ENCODE assay signal across 1 cellular context in the genomic region with DNA sequence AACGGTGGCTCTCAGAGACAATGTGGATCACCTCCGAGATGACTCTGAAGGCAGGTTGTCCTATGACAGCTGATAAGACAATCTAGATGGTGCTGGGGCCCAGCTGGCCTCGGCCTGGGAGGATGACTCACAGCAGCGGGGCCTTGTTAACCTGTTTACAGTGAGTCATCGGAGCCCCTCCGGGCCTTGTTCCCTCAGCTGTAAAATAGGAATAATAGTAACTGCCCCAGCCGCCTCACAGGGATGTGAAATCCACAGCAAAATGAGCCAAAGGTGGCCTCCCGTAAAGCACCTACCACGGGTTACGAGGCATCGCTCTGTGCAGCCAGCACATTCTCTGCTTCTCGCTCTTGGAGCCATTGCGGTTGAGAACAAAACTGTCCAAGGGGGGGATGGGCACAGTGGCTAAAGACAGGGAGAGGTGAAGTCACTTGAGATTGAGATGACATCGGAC.
TF ChIP-seq lines count a peak whose summit lies in the region.

No MANE protein-coding gene starts in this region.

TF ChIP-seq in HepG2, 621 proteins besides CTCF, POLR2A, EP300 and RAD21 (continued from another document and continues in another):
- TF ChIP-seq CENPX (CRISPR knock-in tag; IDR thresholded peaks at IDR 0.05) = no peak
- TF ChIP-seq ZFY (CRISPR knock-in tag; IDR thresholded peaks at IDR 0.05) = peak; percentile 39; the same call in 1 of the 2 replicates
- 0 out of 2 replicates have a peak, but pooled peaks have one; percentile 37 for TF ChIP-seq PHF21A (CRISPR knock-in tag; IDR thresholded peaks at IDR 0.05)
- TF ChIP-seq MED1 (CRISPR knock-in tag; IDR thresholded peaks at IDR 0.05) = peak; percentile 31; the same call in 1 of the 2 replicates
- no peak for TF ChIP-seq MTA1 (CRISPR knock-in tag; IDR thresholded peaks at IDR 0.05; ENCODE audit: borderline replicate concordance)
- TF ChIP-seq GATAD2A (CRISPR knock-in tag; IDR thresholded peaks at IDR 0.05) = peak; percentile 58; the same call in 1 of the 2 replicates
- TF ChIP-seq NFIC (IDR thresholded peaks at IDR 0.05; ENCODE audit: low read length) = 0 out of 2 replicates have a peak, but pooled peaks have one; percentile 15
- peak; percentile 53; the same call in 1 of the 2 replicates for TF ChIP-seq SOX5 (CRISPR knock-in tag; IDR thresholded peaks at IDR 0.05; ENCODE audit: borderline replicate concordance)
- TF ChIP-seq FOXA1 (IDR thresholded peaks at IDR 0.05) = no peak
- TF ChIP-seq FOXA1 (CRISPR knock-in tag; IDR thresholded peaks at IDR 0.05) = peak; percentile 74
- peak; percentile 90 for TF ChIP-seq JUND (CRISPR knock-in tag; IDR thresholded peaks at IDR 0.05)
- 0 out of 2 replicates have a peak, but pooled peaks have one; percentile 40 for TF ChIP-seq ZNF670 (CRISPR knock-in tag; IDR thresholded peaks at IDR 0.05; ENCODE audit: borderline replicate concordance)
- TF ChIP-seq SYNCRIP (IDR thresholded peaks at IDR 0.05; ENCODE audit: insufficient read depth, low read depth, low read length) = no peak
- TF ChIP-seq, protein P1, sequence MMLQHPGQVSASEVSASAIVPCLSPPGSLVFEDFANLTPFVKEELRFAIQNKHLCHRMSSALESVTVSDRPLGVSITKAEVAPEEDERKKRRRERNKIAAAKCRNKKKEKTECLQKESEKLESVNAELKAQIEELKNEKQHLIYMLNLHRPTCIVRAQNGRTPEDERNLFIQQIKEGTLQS (CRISPR knock-in tag; IDR thresholded peaks at IDR 0.05) = peak; percentile 92
- TF ChIP-seq ATF4 (CRISPR knock-in tag; IDR thresholded peaks at IDR 0.05) = 0 out of 4 replicates have a peak, but pooled peaks of 1 of the 2 experiments have one; percentile 33
- TF ChIP-seq, protein P2, sequence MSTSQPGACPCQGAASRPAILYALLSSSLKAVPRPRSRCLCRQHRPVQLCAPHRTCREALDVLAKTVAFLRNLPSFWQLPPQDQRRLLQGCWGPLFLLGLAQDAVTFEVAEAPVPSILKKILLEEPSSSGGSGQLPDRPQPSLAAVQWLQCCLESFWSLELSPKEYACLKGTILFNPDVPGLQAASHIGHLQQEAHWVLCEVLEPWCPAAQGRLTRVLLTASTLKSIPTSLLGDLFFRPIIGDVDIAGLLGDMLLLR (CRISPR knock-in tag; IDR thresholded peaks at IDR 0.05) = no peak
- TF ChIP-seq HMG20A (CRISPR knock-in tag; IDR thresholded peaks at IDR 0.05; ENCODE audit: borderline replicate concordance) = 0 out of 2 replicates have a peak, but pooled peaks have one; percentile 22
- TF ChIP-seq, protein P3, sequence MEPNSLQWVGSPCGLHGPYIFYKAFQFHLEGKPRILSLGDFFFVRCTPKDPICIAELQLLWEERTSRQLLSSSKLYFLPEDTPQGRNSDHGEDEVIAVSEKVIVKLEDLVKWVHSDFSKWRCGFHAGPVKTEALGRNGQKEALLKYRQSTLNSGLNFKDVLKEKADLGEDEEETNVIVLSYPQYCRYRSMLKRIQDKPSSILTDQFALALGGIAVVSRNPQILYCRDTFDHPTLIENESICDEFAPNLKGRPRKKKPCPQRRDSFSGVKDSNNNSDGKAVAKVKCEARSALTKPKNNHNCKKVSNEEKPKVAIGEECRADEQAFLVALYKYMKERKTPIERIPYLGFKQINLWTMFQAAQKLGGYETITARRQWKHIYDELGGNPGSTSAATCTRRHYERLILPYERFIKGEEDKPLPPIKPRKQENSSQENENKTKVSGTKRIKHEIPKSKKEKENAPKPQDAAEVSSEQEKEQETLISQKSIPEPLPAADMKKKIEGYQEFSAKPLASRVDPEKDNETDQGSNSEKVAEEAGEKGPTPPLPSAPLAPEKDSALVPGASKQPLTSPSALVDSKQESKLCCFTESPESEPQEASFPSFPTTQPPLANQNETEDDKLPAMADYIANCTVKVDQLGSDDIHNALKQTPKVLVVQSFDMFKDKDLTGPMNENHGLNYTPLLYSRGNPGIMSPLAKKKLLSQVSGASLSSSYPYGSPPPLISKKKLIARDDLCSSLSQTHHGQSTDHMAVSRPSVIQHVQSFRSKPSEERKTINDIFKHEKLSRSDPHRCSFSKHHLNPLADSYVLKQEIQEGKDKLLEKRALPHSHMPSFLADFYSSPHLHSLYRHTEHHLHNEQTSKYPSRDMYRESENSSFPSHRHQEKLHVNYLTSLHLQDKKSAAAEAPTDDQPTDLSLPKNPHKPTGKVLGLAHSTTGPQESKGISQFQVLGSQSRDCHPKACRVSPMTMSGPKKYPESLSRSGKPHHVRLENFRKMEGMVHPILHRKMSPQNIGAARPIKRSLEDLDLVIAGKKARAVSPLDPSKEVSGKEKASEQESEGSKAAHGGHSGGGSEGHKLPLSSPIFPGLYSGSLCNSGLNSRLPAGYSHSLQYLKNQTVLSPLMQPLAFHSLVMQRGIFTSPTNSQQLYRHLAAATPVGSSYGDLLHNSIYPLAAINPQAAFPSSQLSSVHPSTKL (CRISPR knock-in tag; IDR thresholded peaks at IDR 0.05) = peak; percentile 75
- TF ChIP-seq JUNB (CRISPR knock-in tag; IDR thresholded peaks at IDR 0.05; ENCODE audit: borderline replicate concordance) = peak; percentile 93
- no peak for TF ChIP-seq ZNF253 (CRISPR knock-in tag; IDR thresholded peaks at IDR 0.05; ENCODE audit: borderline replicate concordance)
- peak; percentile 33 for TF ChIP-seq KDM2A (CRISPR knock-in tag; IDR thresholded peaks at IDR 0.05; ENCODE audit: borderline replicate concordance, low read depth)
- no peak for TF ChIP-seq MYC (CRISPR knock-in tag; IDR thresholded peaks at IDR 0.05; ENCODE audit: borderline replicate concordance)
- TF ChIP-seq FOXK1 (CRISPR knock-in tag; IDR thresholded peaks at IDR 0.05; ENCODE audit: borderline replicate concordance, low read depth) = peak; percentile 40; the same call in 1 of the 2 replicates
- 0 out of 2 replicates have a peak, but pooled peaks have one; percentile 49 for TF ChIP-seq ZNF644 (CRISPR knock-in tag; IDR thresholded peaks at IDR 0.05; ENCODE audit: low read depth)
- peak; percentile 43; the same call in 1 of the 2 replicates for TF ChIP-seq RXRB (CRISPR knock-in tag; IDR thresholded peaks at IDR 0.05; ENCODE audit: borderline replicate concordance)
- TF ChIP-seq, protein P4, sequence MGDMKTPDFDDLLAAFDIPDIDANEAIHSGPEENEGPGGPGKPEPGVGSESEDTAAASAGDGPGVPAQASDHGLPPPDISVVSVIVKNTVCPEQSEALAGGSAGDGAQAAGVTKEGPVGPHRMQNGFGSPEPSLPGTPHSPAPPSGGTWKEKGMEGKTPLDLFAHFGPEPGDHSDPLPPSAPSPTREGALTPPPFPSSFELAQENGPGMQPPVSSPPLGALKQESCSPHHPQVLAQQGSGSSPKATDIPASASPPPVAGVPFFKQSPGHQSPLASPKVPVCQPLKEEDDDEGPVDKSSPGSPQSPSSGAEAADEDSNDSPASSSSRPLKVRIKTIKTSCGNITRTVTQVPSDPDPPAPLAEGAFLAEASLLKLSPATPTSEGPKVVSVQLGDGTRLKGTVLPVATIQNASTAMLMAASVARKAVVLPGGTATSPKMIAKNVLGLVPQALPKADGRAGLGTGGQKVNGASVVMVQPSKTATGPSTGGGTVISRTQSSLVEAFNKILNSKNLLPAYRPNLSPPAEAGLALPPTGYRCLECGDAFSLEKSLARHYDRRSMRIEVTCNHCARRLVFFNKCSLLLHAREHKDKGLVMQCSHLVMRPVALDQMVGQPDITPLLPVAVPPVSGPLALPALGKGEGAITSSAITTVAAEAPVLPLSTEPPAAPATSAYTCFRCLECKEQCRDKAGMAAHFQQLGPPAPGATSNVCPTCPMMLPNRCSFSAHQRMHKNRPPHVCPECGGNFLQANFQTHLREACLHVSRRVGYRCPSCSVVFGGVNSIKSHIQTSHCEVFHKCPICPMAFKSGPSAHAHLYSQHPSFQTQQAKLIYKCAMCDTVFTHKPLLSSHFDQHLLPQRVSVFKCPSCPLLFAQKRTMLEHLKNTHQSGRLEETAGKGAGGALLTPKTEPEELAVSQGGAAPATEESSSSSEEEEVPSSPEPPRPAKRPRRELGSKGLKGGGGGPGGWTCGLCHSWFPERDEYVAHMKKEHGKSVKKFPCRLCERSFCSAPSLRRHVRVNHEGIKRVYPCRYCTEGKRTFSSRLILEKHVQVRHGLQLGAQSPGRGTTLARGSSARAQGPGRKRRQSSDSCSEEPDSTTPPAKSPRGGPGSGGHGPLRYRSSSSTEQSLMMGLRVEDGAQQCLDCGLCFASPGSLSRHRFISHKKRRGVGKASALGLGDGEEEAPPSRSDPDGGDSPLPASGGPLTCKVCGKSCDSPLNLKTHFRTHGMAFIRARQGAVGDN (CRISPR knock-in tag; IDR thresholded peaks at IDR 0.05) = peak; percentile 58
- peak; percentile 73; the same call in 1 of the 2 replicates for TF ChIP-seq FOXO1 (CRISPR knock-in tag; IDR thresholded peaks at IDR 0.05)
- TF ChIP-seq SAP130 (CRISPR knock-in tag; IDR thresholded peaks at IDR 0.05; ENCODE audit: low read depth) = peak; percentile 65
- TF ChIP-seq, protein P5, sequence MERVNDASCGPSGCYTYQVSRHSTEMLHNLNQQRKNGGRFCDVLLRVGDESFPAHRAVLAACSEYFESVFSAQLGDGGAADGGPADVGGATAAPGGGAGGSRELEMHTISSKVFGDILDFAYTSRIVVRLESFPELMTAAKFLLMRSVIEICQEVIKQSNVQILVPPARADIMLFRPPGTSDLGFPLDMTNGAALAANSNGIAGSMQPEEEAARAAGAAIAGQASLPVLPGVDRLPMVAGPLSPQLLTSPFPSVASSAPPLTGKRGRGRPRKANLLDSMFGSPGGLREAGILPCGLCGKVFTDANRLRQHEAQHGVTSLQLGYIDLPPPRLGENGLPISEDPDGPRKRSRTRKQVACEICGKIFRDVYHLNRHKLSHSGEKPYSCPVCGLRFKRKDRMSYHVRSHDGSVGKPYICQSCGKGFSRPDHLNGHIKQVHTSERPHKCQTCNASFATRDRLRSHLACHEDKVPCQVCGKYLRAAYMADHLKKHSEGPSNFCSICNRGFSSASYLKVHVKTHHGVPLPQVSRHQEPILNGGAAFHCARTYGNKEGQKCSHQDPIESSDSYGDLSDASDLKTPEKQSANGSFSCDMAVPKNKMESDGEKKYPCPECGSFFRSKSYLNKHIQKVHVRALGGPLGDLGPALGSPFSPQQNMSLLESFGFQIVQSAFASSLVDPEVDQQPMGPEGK (CRISPR knock-in tag; IDR thresholded peaks at IDR 0.05) = peak; percentile 64
- TF ChIP-seq ZNF263 (CRISPR knock-in tag; IDR thresholded peaks at IDR 0.05) = 0 out of 2 replicates have a peak, but pooled peaks have one; percentile 30
- TF ChIP-seq AHDC1 (CRISPR knock-in tag; IDR thresholded peaks at IDR 0.05; ENCODE audit: borderline replicate concordance) = peak; percentile 70
- TF ChIP-seq HDAC1 (CRISPR knock-in tag; IDR thresholded peaks at IDR 0.05) = peak; percentile 27; the same call in 1 of the 2 replicates
- TF ChIP-seq SIN3A (IDR thresholded peaks at IDR 0.05; ENCODE audit: borderline replicate concordance, low read depth, low read length) = peak; percentile 39; the same call in 1 of the 2 replicates
- peak; percentile 14; the same call in 1 of the 2 replicates for TF ChIP-seq RARA (CRISPR knock-in tag; IDR thresholded peaks at IDR 0.05)
- TF ChIP-seq ETV5 (CRISPR knock-in tag; IDR thresholded peaks at IDR 0.05; ENCODE audit: borderline replicate concordance) = 0 out of 2 replicates have a peak, but pooled peaks have one; percentile 12
- TF ChIP-seq FOXA3 (CRISPR knock-in tag; IDR thresholded peaks at IDR 0.05) = peak; percentile 74
- peak; percentile 91 for TF ChIP-seq FOSL1 (CRISPR knock-in tag; IDR thresholded peaks at IDR 0.05; ENCODE audit: borderline replicate concordance)
- TF ChIP-seq ZNF441 (CRISPR knock-in tag; IDR thresholded peaks at IDR 0.05; ENCODE audit: borderline replicate concordance) = no peak
- TF ChIP-seq NCOA2 (CRISPR knock-in tag; IDR thresholded peaks at IDR 0.05) = no peak
- no peak for TF ChIP-seq HOXD1 (CRISPR knock-in tag; IDR thresholded peaks at IDR 0.05)
- TF ChIP-seq, protein P6, sequence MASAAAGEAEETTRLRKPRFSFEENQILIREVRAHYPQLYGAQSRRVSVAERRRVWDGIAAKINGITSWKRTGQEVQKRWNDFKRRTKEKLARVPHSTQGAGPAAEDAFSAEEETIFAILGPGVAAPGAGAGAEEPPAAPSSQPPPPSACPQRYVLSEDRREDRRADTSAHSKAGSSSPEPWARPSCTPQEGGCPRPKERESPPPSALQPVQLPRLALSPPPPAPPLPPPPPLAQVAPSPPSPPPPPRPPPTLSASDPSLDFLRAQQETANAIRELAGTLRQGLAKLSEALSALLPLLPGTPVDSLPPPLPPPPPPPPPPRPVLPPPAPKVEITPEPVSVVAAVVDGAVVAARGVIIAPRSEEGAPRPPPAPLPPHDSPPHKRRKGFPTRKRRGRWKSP (CRISPR knock-in tag; IDR thresholded peaks at IDR 0.05) = 0 out of 2 replicates have a peak, but pooled peaks have one; percentile 53
